ENCODE assay signal across 22 cellular contexts in the genomic region with DNA sequence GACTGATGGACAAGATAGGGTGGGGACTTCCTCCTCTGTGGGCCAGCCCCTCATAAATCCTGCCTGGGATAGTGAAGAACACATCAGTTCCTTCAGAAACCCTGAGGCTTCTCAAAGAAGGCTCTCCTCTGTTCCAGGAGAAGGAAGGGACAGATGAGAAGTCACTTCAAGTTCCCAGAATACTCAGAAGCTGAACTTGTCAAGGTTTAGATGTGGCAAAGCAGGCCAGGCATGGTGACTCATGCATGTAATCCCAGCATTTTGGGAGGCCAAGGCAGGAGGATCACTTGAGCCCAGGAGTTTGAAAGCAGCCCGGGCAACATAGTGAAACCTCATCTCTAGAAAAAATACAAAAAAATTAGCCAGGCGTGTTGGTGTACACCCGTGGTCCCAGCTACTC. TPM values are rescaled to one million over a fixed set of nuclear protein-coding genes. Genes with fewer than 3 reads are reported as not detected.
A peak's percentile ranks its signal among the peaks of the same experiment; 100 is the strongest.
DNase-seq lines count a peak whose midpoint lies in the region; ATAC-seq and TF ChIP-seq lines count a peak whose summit lies in the region.
"Had no signal": no experiment of that assay in that cellular context is flagged by ENCODE, and none has a peak within 500 bp of the region (broad histone marks: within the 10 kb centered on the region; RNA-seq: fewer than 3 reads in every experiment).

No MANE protein-coding gene starts in this region.

- intact Hi-C loops in ovary (cut with DNase I) = no loop called here

- H3K27me3 ChIP-seq in osteoblast (ENCODE audit: insufficient read depth, low read length) (no peaks in the 10 kb centered on the region), thoracic aorta (replicated peaks; ENCODE audit: insufficient read depth) (no peaks in the 10 kb centered on the region), ovary (no peaks in the 10 kb centered on the region)
- H3K27me3 ChIP-seq: adrenal gland, hepatocyte had no signal

- WGBS in ovary, 3 donors = 79 to 83% (median 80%) methylated on average over 3 of the region's 3 CpGs

- TF ChIP-seq EP300 in ovary (IDR thresholded peaks at IDR 0.05) = no peak

- H3K27ac ChIP-seq in coronary artery (peak overlapping the region; percentile 83 to 99), osteoblast (ENCODE audit: low read depth, low read length) (peak overlapping the region; percentile 71), thoracic aorta (peak overlapping the region; percentile 96 to 97), ovary (peak overlapping the region in 1 of 2 donors; percentile 2)

- H2AFZ ChIP-seq in osteoblast (ENCODE audit: low read length) = no peak overlapping the region
- H2AFZ ChIP-seq: hepatocyte had no signal

- H3K4me3 ChIP-seq in coronary artery (no peak overlapping the region), osteoblast (ENCODE audit: insufficient read depth, low read length) (no peak overlapping the region), thoracic aorta (no peak overlapping the region), ovary (no peak overlapping the region)
- H3K4me3 ChIP-seq: adrenal gland, hepatocyte, mucosa of descending colon had no signal

- TF ChIP-seq CTCF in coronary artery (IDR thresholded peaks at IDR 0.05) (no peak), osteoblast (IDR thresholded peaks at IDR 0.05; ENCODE audit: extremely low read depth, low read depth, low read length) (no peak), thoracic aorta (IDR thresholded peaks at IDR 0.05) (no peak), mesothelial cell of epicardium (IDR thresholded peaks at IDR 0.05; ENCODE audit: unreplicated experiment) (no peak), GM10266 (IDR thresholded peaks at IDR 0.05; ENCODE audit: control insufficient read depth, insufficient read depth, low read depth, missing control alignments) (no peak), ovary (IDR thresholded peaks at IDR 0.05) (no peak)

- ATAC-seq in thoracic aorta (ENCODE audit: insufficient number of reproducible peaks, low FRiP score, low read depth) = no peak
- ATAC-seq: stimulated activated naive CD8-positive, alpha-beta T cell treated with anti-CD3 and anti-CD28 coated beads, Interleukin-15, amount 100 ng/mL, for 72 hours had no signal

- H3K9me3 Mint-ChIP-seq in mesothelial cell of epicardium = no peaks in the 10 kb centered on the region
- H3K9me3 Mint-ChIP-seq: activated T-helper 2 cell treated with anti-CD3 and anti-CD28 coated beads, Interferon-gamma antibody, Interleukin-2, Interleukin-4, amounts not matched to agents 10 μg/mL and 5 μg/mL and 100 μg/mL, durations not matched to agents 14 hours and 24 hours and 36 hours; H9; stimulated activated naive CD8-positive, alpha-beta T cell treated with anti-CD3 and anti-CD28 coated beads, Interleukin-15, amount 100 ng/mL, for 72 hours; T-helper 1 cell treated with Interleukin-12 subunit alpha and Interleukin-12 subunit beta and Interleukin-4 antibody, amounts not matched to agents 30 μg/mL and 1 μg/mL, for 36 hours had no signal

- H4K20me1 ChIP-seq in osteoblast (ENCODE audit: insufficient read depth, low read length) = peaks cover 3% of the 10 kb centered on the region

- H3K4me1 Mint-ChIP-seq in mesothelial cell of epicardium = peaks cover 11% of the 10 kb centered on the region
- H3K4me1 Mint-ChIP-seq: stimulated activated naive CD8-positive, alpha-beta T cell treated with anti-CD3 and anti-CD28 coated beads, Interleukin-15, amount 100 ng/mL, for 72 hours had no signal

- DNase-seq in M059J (ENCODE audit: low read depth) (peak; percentile 25), coronary artery (ENCODE audit: low spot score) (no peak), osteoblast (ENCODE audit: insufficient read length, low spot score, missing footprints) (no peak), thoracic aorta (ENCODE audit: low spot score) (no peak), T-helper 9 cell (no peak), mesothelial cell of epicardium (ENCODE audit: low spot score in 2 of 2, unreplicated experiment in 2 of 2) (no peak), GM10266 (ENCODE audit: extremely low spot score) (no peak), ovary (no peak)
- DNase-seq: adrenal gland; cerebellar nuclear complex; DMS153; H9; Karpas-422; mucosa of descending colon; NCI-H1436; NCI-H345; SHP77 treated with DMSO at 0.1 percent for 48 hours; stimulated activated CD4-positive, alpha-beta T cell treated with anti-CD3 and anti-CD28 coated beads, Interleukin-12 subunit alpha, Interleukin-12 subunit beta, amount 100 ng/mL, for 4 hours; stimulated activated naive CD8-positive, alpha-beta T cell treated with anti-CD3 and anti-CD28 coated beads, Interleukin-15, amount 100 ng/mL, for 72 hours had no signal

- H3K4me3 Mint-ChIP-seq in mesothelial cell of epicardium = no peak overlapping the region
- H3K4me3 Mint-ChIP-seq: H9; stimulated activated naive CD8-positive, alpha-beta T cell treated with anti-CD3 and anti-CD28 coated beads, Interleukin-15, amount 100 ng/mL, for 72 hours; T-helper 1 cell treated with Interleukin-12 subunit alpha and Interleukin-12 subunit beta and Interleukin-4 antibody, amounts not matched to agents 30 μg/mL and 1 μg/mL, for 36 hours had no signal

- H3K79me2 ChIP-seq in osteoblast (ENCODE audit: insufficient read depth, low read length) = no peaks in the 10 kb centered on the region
- H3K79me2 ChIP-seq: hepatocyte had no signal

- no peak for TF ChIP-seq POLR2A in ovary (IDR thresholded peaks at IDR 0.05)

- H3K9me3 ChIP-seq in osteoblast (ENCODE audit: low read depth, low read length) (no peaks in the 10 kb centered on the region), thoracic aorta (no peaks in the 10 kb centered on the region), ovary (no peaks in the 10 kb centered on the region)
- H3K9me3 ChIP-seq: adrenal gland, mucosa of descending colon had no signal

- H3K27me3 Mint-ChIP-seq in mesothelial cell of epicardium (ENCODE audit: low read depth) = no peaks in the 10 kb centered on the region
- H3K27me3 Mint-ChIP-seq: stimulated activated naive CD8-positive, alpha-beta T cell treated with anti-CD3 and anti-CD28 coated beads, Interleukin-15, amount 100 ng/mL, for 72 hours had no signal

- peaks cover 43% of the 10 kb centered on the region for H3K36me3 Mint-ChIP-seq in mesothelial cell of epicardium

- H3K4me1 ChIP-seq in osteoblast (ENCODE audit: insufficient read depth, low read length) = peaks cover 32% of the 10 kb centered on the region
- H3K4me1 ChIP-seq in thoracic aorta (ENCODE audit: control insufficient read depth in 1 of 2, low read depth in 2 of 2) = peaks cover 29 to 77% of the 10 kb centered on the region in 2 donors
- H3K4me1 ChIP-seq in ovary (ENCODE audit: insufficient read depth) = peaks cover 6% of the 10 kb centered on the region

- no peak overlapping the region for H3K27ac Mint-ChIP-seq in mesothelial cell of epicardium
- H3K27ac Mint-ChIP-seq: activated T-helper 2 cell treated with anti-CD3 and anti-CD28 coated beads, Interferon-gamma antibody, Interleukin-2, Interleukin-4, amounts not matched to agents 10 μg/mL and 5 μg/mL and 100 μg/mL, durations not matched to agents 14 hours and 24 hours and 36 hours; H9; stimulated activated naive CD8-positive, alpha-beta T cell treated with anti-CD3 and anti-CD28 coated beads, Interleukin-15, amount 100 ng/mL, for 72 hours; T-helper 1 cell treated with Interleukin-12 subunit alpha and Interleukin-12 subunit beta and Interleukin-4 antibody, amounts not matched to agents 30 μg/mL and 1 μg/mL, for 36 hours had no signal

- no peak overlapping the region for H3K4me2 ChIP-seq in osteoblast (ENCODE audit: insufficient read depth, low read length)
- H3K4me2 ChIP-seq: hepatocyte had no signal

- peaks cover 78% of the 10 kb centered on the region for H3K36me3 ChIP-seq in osteoblast (ENCODE audit: insufficient read depth, low read length)
- peaks cover 52% of the 10 kb centered on the region for H3K36me3 ChIP-seq in thoracic aorta
- H3K36me3 ChIP-seq in ovary = no peaks in the 10 kb centered on the region

RNA-seq across cellular contexts. Expression of a gene that starts 38.5 kb away (rescaled TPM):
- total RNA-seq in M059J (2014; rRNA removed; shearing (Covaris generic)) = 33.9 and 45.8 TPM in 2 replicates
- total RNA-seq in osteoblast (114 and 146 TPM in 2 replicates), thoracic aorta (100 to 1,000 TPM; 177 to 344 TPM), mesothelial cell of epicardium (48.4 to 53.9 TPM (median 53.2 TPM) in 3 replicates), ovary (100 to 1,000 TPM in 5 of 7 donors, 10 to 100 TPM in 2; 73.1 to 205 (median 164) TPM)
- polyA plus RNA-seq in ovary = 100 to 1,000 TPM; 114 to 203 TPM
